Comparison of ENCODE assay signal across 6 cellular contexts in the genomic region with DNA sequence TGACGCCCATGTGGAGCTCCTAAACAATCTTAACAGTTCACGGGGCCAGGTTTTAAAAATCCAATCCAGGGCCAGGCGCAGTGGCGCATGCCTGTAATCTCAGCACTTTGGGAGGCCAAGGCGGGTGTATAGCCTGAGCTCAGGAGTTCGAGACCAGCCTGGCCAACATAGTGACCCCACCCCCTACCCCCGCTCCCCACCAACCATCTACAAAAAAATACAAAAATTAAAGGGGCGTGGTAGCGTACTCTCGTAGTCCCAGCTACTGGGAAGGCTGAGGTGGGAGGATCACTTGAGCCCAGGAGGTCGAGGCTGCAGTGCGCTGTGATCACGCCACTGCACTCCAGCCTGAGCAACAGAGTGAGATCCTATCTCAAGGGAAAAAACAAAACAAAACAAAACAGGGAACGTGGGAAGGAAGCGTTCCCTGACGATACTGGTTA. TPM values are rescaled to one million over a fixed set of nuclear protein-coding genes. Genes with fewer than 3 reads are reported as not detected.
DNase-seq lines count a peak whose midpoint lies in the region; ATAC-seq and TF ChIP-seq lines count a peak whose summit lies in the region.

No MANE protein-coding gene starts in this region.

- H3K4me3 ChIP-seq in Loucy (ENCODE audit: low read length, poor library complexity, severe bottlenecking): peak overlapping the region; percentile 82
- H3K4me3 ChIP-seq in ectodermal cell (ENCODE audit: insufficient read depth, low read depth, low read length): peak overlapping the region; percentile 92
- peak overlapping the region; percentile 87 for H3K4me3 ChIP-seq in retinal pigment epithelial cell (ENCODE audit: low read length)

- 63 to 66% methylated on average over 16 of the region's 16 CpGs for WGBS in ectodermal cell, 2 experiments

- peak overlapping the region; percentile 69 for H3K4me2 ChIP-seq in Loucy (ENCODE audit: low read depth, low read length, poor library complexity, severe bottlenecking)

- H2AFZ ChIP-seq in Loucy (ENCODE audit: low read length): peak overlapping the region; percentile 56; the same call in 1 of the 2 replicates

- ATAC-seq in GM21786 (IDR thresholded peaks at IDR 0.05; ENCODE audit: unreplicated experiment): no peak
- no peak for ATAC-seq in HG02840 (IDR thresholded peaks at IDR 0.05; ENCODE audit: low FRiP score, unreplicated experiment)

- H3F3A ChIP-seq in Loucy (ENCODE audit: low read depth): no peaks in the 10 kb centered on the region

- DNase-seq in retinal pigment epithelial cell (ENCODE audit: low read depth) (no peak), activated gamma-delta T cell (lab: John Stamatoyannopoulos, UW) (no peak)

- H3K27me3 ChIP-seq in Loucy (ENCODE audit: insufficient read depth, low read length, poor library complexity, severe bottlenecking): no peaks in the 10 kb centered on the region
- H3K27me3 ChIP-seq in ectodermal cell (ENCODE audit: control insufficient read depth, insufficient read depth, low read length, poor library complexity, severe bottlenecking): no peaks in the 10 kb centered on the region

- H3K27ac ChIP-seq in ectodermal cell (ENCODE audit: insufficient read depth, low read depth, low read length, poor library complexity, severe bottlenecking): peak overlapping the region; percentile 82

- peaks cover 41% of the 10 kb centered on the region for H3K79me2 ChIP-seq in Loucy (ENCODE audit: insufficient read depth, low read length)

- TF ChIP-seq CTCF in Loucy (conservative IDR thresholded peaks at IDR 0.05; ENCODE audit: low read length) (no peak), retinal pigment epithelial cell (conservative IDR thresholded peaks at IDR 0.05; ENCODE audit: low read depth, low read length) (no peak)

- H3K9me2 ChIP-seq in Loucy (replicated peaks; ENCODE audit: low read depth, low read length): no peaks in the 10 kb centered on the region

- no peaks in the 10 kb centered on the region for H3K9me3 ChIP-seq in Loucy (ENCODE audit: insufficient read depth, low read depth, low read length)
- H3K9me3 ChIP-seq in ectodermal cell (ENCODE audit: control insufficient read depth, low read length): no peaks in the 10 kb centered on the region

- peaks cover 26% of the 10 kb centered on the region for H4K20me1 ChIP-seq in Loucy (ENCODE audit: insufficient read depth, low read length, poor library complexity, severe bottlenecking)

- H3K4me1 ChIP-seq in Loucy (ENCODE audit: insufficient read depth, low read length, poor library complexity, severe bottlenecking) (peaks cover 23% of the 10 kb centered on the region), ectodermal cell (ENCODE audit: control insufficient read depth, insufficient read depth, low read length) (peaks cover 9% of the 10 kb centered on the region)

- H3K36me3 ChIP-seq in Loucy (ENCODE audit: insufficient read depth, low read length) (peaks cover 19% of the 10 kb centered on the region; the same call in 1 of the 2 replicates), ectodermal cell (ENCODE audit: control insufficient read depth, insufficient read depth, low read length) (peaks cover 18% of the 10 kb centered on the region)

- H3K9ac ChIP-seq in Loucy (ENCODE audit: low read depth, low read length, poor library complexity, severe bottlenecking): peak overlapping the region; percentile 90

RNA-seq across cellular contexts. Expression of a gene that starts 0.7 kb away (rescaled TPM):
- polyA plus RNA-seq in ectodermal cell (2013, experiment 1 of 4): 66.3 TPM
- polyA plus RNA-seq in ectodermal cell (2013, experiment 2 of 4): 53.1 TPM
- 51.5 TPM for polyA plus RNA-seq in ectodermal cell (2013, experiment 3 of 4)
- polyA plus RNA-seq in ectodermal cell (2013, experiment 4 of 4): 46.6 TPM

RNA-seq across cellular contexts. Expression of a gene that starts 15.6 kb away (rescaled TPM):
- 8.1 TPM for polyA plus RNA-seq in ectodermal cell (2013, experiment 1 of 4)
- polyA plus RNA-seq in ectodermal cell (2013, experiment 2 of 4): 12.0 TPM
- polyA plus RNA-seq in ectodermal cell (2013, experiment 3 of 4): 7.6 TPM
- polyA plus RNA-seq in ectodermal cell (2013, experiment 4 of 4): 9.6 TPM

RNA-seq across cellular contexts. Expression of a gene that starts 41.1 kb away (rescaled TPM):
- polyA plus RNA-seq in ectodermal cell (2013, experiment 1 of 4): 33.9 TPM
- 30.9 TPM for polyA plus RNA-seq in ectodermal cell (2013, experiment 2 of 4)
- polyA plus RNA-seq in ectodermal cell (2013, experiment 3 of 4): 23.2 TPM
- polyA plus RNA-seq in ectodermal cell (2013, experiment 4 of 4): 22.7 TPM

RNA-seq across cellular contexts. Expression of a gene that starts 41.5 kb away (rescaled TPM):
- polyA plus RNA-seq in ectodermal cell (2013, experiment 1 of 4): 325 TPM
- polyA plus RNA-seq in ectodermal cell (2013, experiment 2 of 4): 296 TPM
- polyA plus RNA-seq in ectodermal cell (2013, experiment 3 of 4): 189 TPM
- polyA plus RNA-seq in ectodermal cell (2013, experiment 4 of 4): 229 TPM

RNA-seq across cellular contexts. Expression of a gene that starts 41.6 kb away (rescaled TPM):
- 107 TPM for polyA plus RNA-seq in ectodermal cell (2013, experiment 1 of 4)
- polyA plus RNA-seq in ectodermal cell (2013, experiment 2 of 4): 92.6 TPM
- 104 TPM for polyA plus RNA-seq in ectodermal cell (2013, experiment 3 of 4)
- 112 TPM for polyA plus RNA-seq in ectodermal cell (2013, experiment 4 of 4)
